Comparison of ENCODE assay signal across 8 cellular contexts in the genomic region with DNA sequence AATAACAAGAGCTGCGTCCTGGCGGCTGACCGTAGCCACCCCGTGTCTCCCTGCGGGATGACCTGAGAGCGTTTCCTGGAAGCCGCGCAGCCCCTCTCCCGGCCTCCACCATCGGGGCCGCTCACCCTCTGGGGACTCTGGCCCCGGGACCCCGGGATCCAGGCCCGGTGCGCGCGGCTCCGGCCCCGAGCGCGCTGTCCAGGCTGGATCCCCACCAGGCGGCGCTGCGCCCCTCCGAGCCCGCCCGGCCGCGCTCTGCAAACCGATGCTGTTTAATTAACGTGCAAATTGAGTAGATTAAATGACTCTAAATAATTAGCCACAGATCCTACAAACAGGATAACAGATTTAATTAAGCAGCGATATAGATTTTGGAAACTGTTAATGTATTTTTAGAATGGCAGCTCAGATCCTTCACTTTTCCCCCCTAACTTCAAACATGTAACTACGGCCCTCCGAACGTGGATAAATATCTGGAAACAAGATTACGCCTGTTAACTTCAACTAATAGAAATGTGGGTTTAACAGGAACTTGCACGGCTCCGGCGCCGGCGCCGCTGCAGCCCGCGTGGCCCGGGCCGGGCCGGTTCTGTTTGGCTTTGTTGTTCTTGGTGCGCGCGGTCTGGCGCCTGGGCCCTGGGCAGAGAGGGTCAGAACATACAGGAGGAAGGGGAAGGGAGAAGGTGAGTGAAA. TPM values are rescaled to one million over a fixed set of nuclear protein-coding genes. Genes with fewer than 3 reads are reported as not detected.
DNase-seq lines count a peak whose midpoint lies in the region; ATAC-seq, FAIRE-seq and TF ChIP-seq lines count a peak whose summit lies in the region.

No MANE protein-coding gene starts in this region.

- H3K79me2 ChIP-seq in smooth muscle cell (ENCODE audit: low read depth) = no peaks in the 10 kb centered on the region

- peak overlapping the region; percentile 51; the same call in 2 of the 3 replicates for H3K4me2 ChIP-seq in A549
- peak overlapping the region; percentile 65 for H3K4me2 ChIP-seq in smooth muscle cell

- no peak for TF ChIP-seq POLR2A in A549 (IDR thresholded peaks at IDR 0.05; ENCODE audit: low read length)

- H3K4me3 ChIP-seq in A549 (no peak overlapping the region), fibroblast of villous mesenchyme (ENCODE audit: low read depth, low read length) (no peak overlapping the region), smooth muscle cell (no peak overlapping the region)

- H3K36me3 ChIP-seq in smooth muscle cell (ENCODE audit: low read depth) = no peaks in the 10 kb centered on the region

- no peaks in the 10 kb centered on the region for H3F3A ChIP-seq in smooth muscle cell (ENCODE audit: low read depth)

- H3K27me3 ChIP-seq in smooth muscle cell (ENCODE audit: low read depth) = peaks cover 99% of the 10 kb centered on the region

- 28% methylated on average over 49 of the region's 51 CpGs for WGBS in A549 (ENCODE audit: missing lambda C conversion rate)
- WGBS in smooth muscle cell (ENCODE audit: low lambda C conversion rate) = 6% methylated on average over 49 of the region's 51 CpGs

- ATAC-seq in A549 = peak; percentile 54 to 87; a peak in 3 of 6 replicates
- ATAC-seq in GM19395 (IDR thresholded peaks at IDR 0.05; ENCODE audit: unreplicated experiment) = no peak
- ATAC-seq in HG03135 (IDR thresholded peaks at IDR 0.05; ENCODE audit: unreplicated experiment) = no peak

- H3K4me1 ChIP-seq in A549 (0 out of 3 replicates have a peak, but pooled peaks cover 3% of the 10 kb centered on the region), smooth muscle cell (ENCODE audit: low read depth) (peaks cover 18% of the 10 kb centered on the region)

- DNase-seq in A549 (ENCODE audit: low read depth in 1 of 2, low spot score in 1 of 2) = peak in 1 of 2 experiments; percentile 72
- peak; percentile 77 for DNase-seq in HEK293T (ENCODE audit: extremely low spot score)
- peak; percentile 86 for DNase-seq in activated CD8-positive, alpha-beta memory T cell treated with anti-CD3 and anti-CD28 coated beads, Interleukin-2, amount 50 U/mL, for 48 hours
- DNase-seq in fibroblast of villous mesenchyme (ENCODE audit: low read depth) = peak; percentile 27
- DNase-seq in smooth muscle cell (lab: John Stamatoyannopoulos, UW; ENCODE audit: unreplicated experiment) = no peak
- no peak for DNase-seq in NCI-H1694 (lab: John Stamatoyannopoulos, UW)

- TF ChIP-seq RAD21 in A549 (conservative IDR thresholded peaks at IDR 0.05 in 1 of 2, IDR thresholded peaks at IDR 0.05 in 1 of 2) = peak; percentile 74 to 81

- peak; percentile 95 for TF ChIP-seq CTCF in A549 (IDR thresholded peaks at IDR 0.05)
- TF ChIP-seq CTCF in fibroblast of villous mesenchyme (IDR thresholded peaks at IDR 0.05; ENCODE audit: insufficient read depth, low read depth, low read length) = peak; percentile 80
- peak; percentile 87 for TF ChIP-seq CTCF in smooth muscle cell (IDR thresholded peaks at IDR 0.05; ENCODE audit: borderline replicate concordance, insufficient read depth, poor library complexity, severe bottlenecking)

- POLR2A ChIA-PET in A549 (lab: Yijun Ruan, JAX) = no interaction called here
- POLR2A ChIA-PET in HEK293T (lab: Yijun Ruan, JAX) = no interaction called here

- H4K20me1 ChIP-seq in smooth muscle cell (ENCODE audit: low read depth) = no peaks in the 10 kb centered on the region

- no peak overlapping the region for H2AFZ ChIP-seq in smooth muscle cell (ENCODE audit: low read depth)

- no peak for FAIRE-seq in A549 (lab: Jason Lieb, UNC)

- no peaks in the 10 kb centered on the region for H3K9me3 ChIP-seq in A549
- no peaks in the 10 kb centered on the region for H3K9me3 ChIP-seq in smooth muscle cell (replicated peaks; ENCODE audit: low read depth)

- H3K27ac ChIP-seq in A549 (no peak overlapping the region), smooth muscle cell (ENCODE audit: low read depth) (no peak overlapping the region)

- CTCF ChIA-PET in A549 (lab: Yijun Ruan, JAX) = interaction anchor here (0.6 to 10.2 kb wide), 41 partner anchors 9 to 254 kb away, joined by 3 to 218 read pairs (median 5); no protein-coding TSS in a partner anchor
- CTCF ChIA-PET in HEK293T (lab: Yijun Ruan, JAX) = no interaction called here

- no peak overlapping the region for H3K9ac ChIP-seq in smooth muscle cell (ENCODE audit: low read depth)

- no peak for TF ChIP-seq EP300 in A549 (IDR thresholded peaks at IDR 0.05)

TF ChIP-seq in A549, 52 proteins besides CTCF, POLR2A, EP300 and RAD21:
- TF ChIP-seq SMC3 (IDR thresholded peaks at IDR 0.05) (peak; percentile 93), JUN (IDR thresholded peaks at IDR 0.05) (no peak)

TF ChIP-seq in HEK293T, 16 proteins besides CTCF, POLR2A, EP300 and RAD21:
- TF ChIP-seq HDGF (IDR thresholded peaks at IDR 0.05; ENCODE audit: borderline replicate concordance) = no peak
- no peak for TF ChIP-seq FOXK2 (IDR thresholded peaks at IDR 0.05)
- TF ChIP-seq, protein P1, sequence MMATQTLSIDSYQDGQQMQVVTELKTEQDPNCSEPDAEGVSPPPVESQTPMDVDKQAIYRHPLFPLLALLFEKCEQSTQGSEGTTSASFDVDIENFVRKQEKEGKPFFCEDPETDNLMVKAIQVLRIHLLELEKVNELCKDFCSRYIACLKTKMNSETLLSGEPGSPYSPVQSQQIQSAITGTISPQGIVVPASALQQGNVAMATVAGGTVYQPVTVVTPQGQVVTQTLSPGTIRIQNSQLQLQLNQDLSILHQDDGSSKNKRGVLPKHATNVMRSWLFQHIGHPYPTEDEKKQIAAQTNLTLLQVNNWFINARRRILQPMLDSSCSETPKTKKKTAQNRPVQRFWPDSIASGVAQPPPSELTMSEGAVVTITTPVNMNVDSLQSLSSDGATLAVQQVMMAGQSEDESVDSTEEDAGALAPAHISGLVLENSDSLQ (IDR thresholded peaks at IDR 0.05) = no peak
- TF ChIP-seq LEF1 (IDR thresholded peaks at IDR 0.05; ENCODE audit: borderline replicate concordance) = no peak
- TF ChIP-seq SP1 (IDR thresholded peaks at IDR 0.05) = no peak
- no peak for TF ChIP-seq FOXA1 (IDR thresholded peaks at IDR 0.05)
- TF ChIP-seq SUZ12 (IDR thresholded peaks at IDR 0.05) = no peak
- no peak for TF ChIP-seq L3MBTL2 (conservative IDR thresholded peaks at IDR 0.05)
- TF ChIP-seq ARNT (IDR thresholded peaks at IDR 0.05) = no peak
- no peak for TF ChIP-seq TARDBP (IDR thresholded peaks at IDR 0.05)
- no peak for TF ChIP-seq CTBP1 (IDR thresholded peaks at IDR 0.05; ENCODE audit: borderline replicate concordance)
- no peak for TF ChIP-seq BHLHE40 (IDR thresholded peaks at IDR 0.05; ENCODE audit: borderline replicate concordance)
- TF ChIP-seq ZNF384 (IDR thresholded peaks at IDR 0.05) = no peak

RNA-seq across cellular contexts. Expression of a gene that starts 7.1 kb away (rescaled TPM):
- polyA plus RNA-seq in A549 (2011; rRNA removed) (not detected in 2 replicates), A549 (2017; fragmentation: RNase III; extraction: RNeasy Plus Mini Kit Qiagen cat#74134 plus additional on column Dnase treatment) (not detected in 3 replicates), smooth muscle cell (not detected in 2 replicates)
- not detected in 2 replicates for polyA plus RNA-seq in A549 (2012; cell fraction: cytosol; rRNA removed)
- not detected in 2 replicates for polyA plus RNA-seq in A549 (2012; cell fraction: nucleus; rRNA removed)
- polyA minus RNA-seq in A549 (2011; rRNA and poly(A)+ RNA removed) = not detected in 2 replicates
- total RNA-seq in fibroblast of villous mesenchyme (not detected in 2 replicates), smooth muscle cell (not detected in 2 replicates)

Comparison
In these comparisons a context has a peak if more than half of its experiments do, and no peak if none do; other contexts are left out.
1. ATAC-seq: peak in A549 (2 of 2); none in GM19395 (single experiment) and HG03135 (single experiment).
2. DNase-seq: peak in HEK293T (single experiment), activated CD8-positive, alpha-beta memory T cell treated with anti-CD3 and anti-CD28 coated beads, Interleukin-2, amount 50 U/mL, for 48 hours (single experiment) and fibroblast of villous mesenchyme (single experiment); none in smooth muscle cell (single experiment) and NCI-H1694 (single experiment).
3. Peak in every context shown above with its lines, with median percentiles within 50 percentile points of each other: CTCF ChIP-seq.